ENCODE assay signal across 14 cellular contexts in genomic region chr19:46623915-46624502, GRCh38. TPM values are rescaled to one million over a fixed set of nuclear protein-coding genes. Genes with fewer than 3 reads are reported as not detected.
DNase-seq lines count a peak whose midpoint lies in the region; ATAC-seq, FAIRE-seq and TF ChIP-seq lines count a peak whose summit lies in the region.
"Had no signal": no experiment of that assay in that cellular context is flagged by ENCODE, and none has a peak within 500 bp of the region (broad histone marks: within the 10 kb centered on the region; RNA-seq: fewer than 3 reads in every experiment).

No MANE protein-coding gene starts in this region.

- H3K4me3 ChIP-seq in ACC112 (ENCODE audit: low read depth, low read length), result peak overlapping the region; percentile 67
- H3K4me3 ChIP-seq in GM06990 (replicated peaks; ENCODE audit: low read depth, low read length), result peak overlapping the region; percentile 57
- H3K4me3 ChIP-seq in K562, result no peak overlapping the region
- no peak overlapping the region for H3K4me3 ChIP-seq in SJCRH30
- H3K4me3 ChIP-seq: GM23338 had no signal

- H3K79me2 ChIP-seq in ACC112 (ENCODE audit: control insufficient read depth, insufficient read depth, low read length, unreplicated experiment), result peaks cover 9% of the 10 kb centered on the region
- no peaks in the 10 kb centered on the region for H3K79me2 ChIP-seq in K562 (ENCODE audit: control insufficient read depth, insufficient read depth, low read length)

- peak overlapping the region in 1 of 2 experiments; percentile 11; a peak in 1 of 4 replicates for H3K9ac ChIP-seq in K562 (ENCODE audit: insufficient read depth in 1 of 2, low read depth in 2 of 2, low read length in 2 of 2)

- no peaks in the 10 kb centered on the region for H3K36me3 ChIP-seq in ACC112 (ENCODE audit: insufficient read depth, low read length)
- H3K36me3 ChIP-seq in GM06990 (ENCODE audit: control insufficient read depth, insufficient read depth, low read length), result peaks cover 3% of the 10 kb centered on the region; the same call in 1 of the 2 replicates
- H3K36me3 ChIP-seq in K562 (ENCODE audit: control insufficient read depth, insufficient read depth, low read length), result no peaks in the 10 kb centered on the region
- no peaks in the 10 kb centered on the region for H3K36me3 ChIP-seq in SJCRH30

- no peak for DNase-seq in GM06990 (ENCODE audit: extremely low read depth, insufficient read length)
- no peak for DNase-seq in K562 (ENCODE audit: extremely low read depth in 1 of 4, low spot score in 3 of 4)
- DNase-seq in nephron progenitor cell, result no peak
- no peak for DNase-seq in activated gamma-delta T cell (lab: John Stamatoyannopoulos, UW)
- DNase-seq in SJCRH30, result no peak
- DNase-seq: DMS153; hypothalamus; stimulated activated CD4-positive, alpha-beta T cell treated with anti-CD3 and anti-CD28 coated beads, Interleukin-12 subunit alpha, Interleukin-12 subunit beta, amount 100 ng/mL, for 4 hours had no signal

- POLR2A ChIA-PET in K562 (lab: Yijun Ruan, JAX), result interaction anchor here (0.9 kb wide), 1 partner anchor 10 kb away, joined by 3 read pairs; no protein-coding TSS in a partner anchor

- H3K27ac Mint-ChIP-seq in nephron progenitor cell, result peak overlapping the region; percentile 78
- H3K27ac Mint-ChIP-seq: GM23338 had no signal

- no TSS peak for BruUV-seq in K562 (replicated peaks; lab: Mats Ljungman, UMichigan)

- intact Hi-C loops in K562 (cut with micrococcal nuclease), result no loop called here

- H3K9me3 Mint-ChIP-seq in nephron progenitor cell, result no peaks in the 10 kb centered on the region
- H3K9me3 Mint-ChIP-seq: GM23338 had no signal

- no peak for TF ChIP-seq RAD21 in K562 (CRISPR knock-in tag; conservative IDR thresholded peaks at IDR 0.05 in 1 of 2, IDR thresholded peaks at IDR 0.05 in 1 of 2)

- H3K27me3 Mint-ChIP-seq in nephron progenitor cell (ENCODE audit: low read depth, poor library complexity), result peaks cover 12% of the 10 kb centered on the region

- H3K4me1 ChIP-seq in ACC112 (ENCODE audit: control insufficient read depth, insufficient read depth, low read length, unreplicated experiment) (peaks cover 28% of the 10 kb centered on the region), K562 (replicated peaks in 1 of 2; ENCODE audit: control insufficient read depth in 2 of 2, insufficient read depth in 2 of 2, low read length in 2 of 2) (peaks cover 45 to 66% of the 10 kb centered on the region in 2 experiments), SJCRH30 (peaks cover 14% of the 10 kb centered on the region; the same call in 1 of the 2 replicates)

- H3K9me1 ChIP-seq in K562 (ENCODE audit: control insufficient read depth, insufficient read depth, low read length), result no peaks in the 10 kb centered on the region

- FAIRE-seq in K562 (lab: Jason Lieb, UNC), result no peak

- H3K36me3 Mint-ChIP-seq in nephron progenitor cell (ENCODE audit: low read depth), result no peaks in the 10 kb centered on the region

- ATAC-seq in K562 (no peak), GM19324 (IDR thresholded peaks at IDR 0.05; ENCODE audit: low FRiP score, unreplicated experiment) (no peak), HG03280 (IDR thresholded peaks at IDR 0.05; ENCODE audit: unreplicated experiment) (no peak)

- no peaks in the 10 kb centered on the region for H4K20me1 ChIP-seq in K562 (replicated peaks; ENCODE audit: control insufficient read depth, insufficient read depth, low read length)

- in situ Hi-C loops in K562 (cut with MboI), result no loop called here

- peak overlapping the region; percentile 57; the same call in 1 of the 2 replicates for H3K4me2 ChIP-seq in K562 (ENCODE audit: insufficient read depth, low read length)
- H3K4me2 ChIP-seq: GM23338 had no signal

- no peaks in the 10 kb centered on the region for H3K9me3 ChIP-seq in K562 (replicated peaks; ENCODE audit: control insufficient read depth, insufficient read depth, low read depth, low read length)
- no peaks in the 10 kb centered on the region for H3K9me3 ChIP-seq in SJCRH30 (replicated peaks)

- peaks cover 46% of the 10 kb centered on the region for H3K4me1 Mint-ChIP-seq in nephron progenitor cell

- no peak for TF ChIP-seq POLR2A in K562 (conservative IDR thresholded peaks at IDR 0.05)

- no peak for TF ChIP-seq CTCF in GM06990 (IDR thresholded peaks at IDR 0.05; ENCODE audit: insufficient read depth, low read length, poor library complexity, severe bottlenecking)
- TF ChIP-seq CTCF in K562 (IDR thresholded peaks at IDR 0.05 in 2 of 3, conservative IDR thresholded peaks at IDR 0.05 in 1 of 3; ENCODE audit: insufficient read depth in 2 of 3, low read depth in 1 of 3, low read length in 3 of 3), result no peak
- no peak for TF ChIP-seq CTCF in nephron progenitor cell (IDR thresholded peaks at IDR 0.05)

- no peaks in the 10 kb centered on the region for H3K27me3 ChIP-seq in ACC112 (ENCODE audit: insufficient read depth, low read length)
- no peaks in the 10 kb centered on the region for H3K27me3 ChIP-seq in GM06990 (replicated peaks; ENCODE audit: control insufficient read depth, insufficient read depth, low read length)
- no peaks in the 10 kb centered on the region for H3K27me3 ChIP-seq in K562 (ENCODE audit: control insufficient read depth in 2 of 2, insufficient read depth in 2 of 2, low read length in 2 of 2)
- H3K27me3 ChIP-seq in SJCRH30, result peaks cover 8% of the 10 kb centered on the region; the same call in 1 of the 2 replicates

- CTCF ChIA-PET in K562 (lab: Yijun Ruan, JAX; ENCODE audit: low intra/inter-chr PET ratio), result no interaction called here

- H2AFZ ChIP-seq in ACC112 (ENCODE audit: low read length, unreplicated experiment), result no peak overlapping the region
- H2AFZ ChIP-seq in K562 (ENCODE audit: low read depth, low read length), result peak overlapping the region; percentile 60; the same call in 1 of the 2 replicates
- H2AFZ ChIP-seq: GM23338 had no signal

- H3K4me3 Mint-ChIP-seq in nephron progenitor cell, result no peak overlapping the region
- H3K4me3 Mint-ChIP-seq: GM23338 had no signal

- TF ChIP-seq EP300 in K562 (IDR thresholded peaks at IDR 0.05; ENCODE audit: low read length), result no peak

- H3K27ac ChIP-seq in ACC112 (ENCODE audit: low read depth, low read length), result peak overlapping the region; percentile 88; the same call in 1 of the 2 replicates
- H3K27ac ChIP-seq in K562 (ENCODE audit: extremely low read depth, low read depth, low read length), result no peak overlapping the region
- no peak overlapping the region for H3K27ac ChIP-seq in SJCRH30

- WGBS in K562 (ENCODE audit: insufficient coverage, low coverage, missing lambda C conversion rate), result 86% methylated on average over 15 of the region's 35 CpGs

RNA-seq across cellular contexts. Expression of gene PTGIR, which starts 0.9 kb away (rescaled TPM):
- total RNA-seq in K562 (2011; cell fraction: chromatin; rRNA removed; ENCODE audit: low replicate concordance), result 3.0 and 9.9 TPM in 2 replicates
- 4.3 and 7.3 TPM in 2 replicates for total RNA-seq in K562 (2011; cell fraction: nucleolus; rRNA removed)
- 3.1 and 3.6 TPM in 2 replicates for total RNA-seq in K562 (2011; cell fraction: nucleoplasm; rRNA removed)
- total RNA-seq in K562 (2014; rRNA removed), result 0.61 and 1.5 TPM in 2 replicates
- total RNA-seq in K562 (2014; rRNA removed; fragmentation: Illumina TruSeq; extraction: Trizol), result 0.18 and 0.45 TPM in 2 replicates
- 0.30 and 0.36 TPM in 2 replicates for total RNA-seq in K562 (2015; rRNA removed; fragmentation: Illumina TruSeq; extraction: Trizol)
- 1.4 and 1.9 TPM in 2 replicates for total RNA-seq in K562 (2021)
- polyA plus RNA-seq in K562 (2011; rRNA removed), result 1.7 and 2.0 TPM in 2 replicates
- polyA plus RNA-seq in K562 (2011; cell fraction: cytosol; rRNA removed), result 1.6 and 7.6 TPM in 2 replicates
- polyA plus RNA-seq in K562 (2011; cell fraction: nucleus; rRNA removed), result 3.7 and 12.1 TPM in 2 replicates
- 0.46 and 0.89 TPM in 2 replicates for polyA plus RNA-seq in K562 (2012)
- 0.58 and 0.65 TPM in 2 replicates for polyA plus RNA-seq in K562 (2014; fragmentation: Illumina TruSeq; extraction: Trizol)
- polyA plus RNA-seq in K562 (2014; fragmentation: Nextera tagmentation; extraction: Ambion mirVana), result under 1 TPM in 1 of 2 experiments, not detected in 1; 0.11 TPM
- polyA plus RNA-seq in K562 (2014; rRNA removed), result 1.7 and 3.4 TPM in 2 replicates
- 0.24 and 0.35 TPM in 2 replicates for polyA minus RNA-seq in K562 (2011; rRNA and poly(A)+ RNA removed)
- polyA minus RNA-seq in K562 (2011; cell fraction: cytosol; rRNA and poly(A)+ RNA removed), result 0.38 TPM in 1 of 2 replicates, not detected in the other
- 1.1 and 1.2 TPM in 2 replicates for polyA minus RNA-seq in K562 (2011; cell fraction: nucleus; rRNA and poly(A)+ RNA removed)
- total RNA-seq in SJCRH30 (2014; rRNA removed; shearing (Covaris generic)), result not detected in 2 replicates
- total RNA-seq: dermis microvascular lymphatic vessel endothelial cell, GM23338, LHCN-M2 had no signal
- polyA plus RNA-seq: GM23338 had no signal

RNA-seq across cellular contexts. Expression of gene GNG8, which starts 12.0 kb away (rescaled TPM):
- not detected in 2 replicates for total RNA-seq in K562 (2011; cell fraction: chromatin; rRNA removed; ENCODE audit: low replicate concordance)
- total RNA-seq in K562 (2011; cell fraction: nucleolus; rRNA removed), result not detected in 2 replicates
- total RNA-seq in K562 (2011; cell fraction: nucleoplasm; rRNA removed), result not detected in 2 replicates
- total RNA-seq in K562 (2014; rRNA removed) (not detected in 2 replicates), K562 (2014; rRNA removed; fragmentation: Illumina TruSeq; extraction: Trizol) (not detected in 2 replicates), K562 (2015; rRNA removed; fragmentation: Illumina TruSeq; extraction: Trizol) (not detected in 2 replicates), K562 (2021) (not detected in 2 replicates)
- polyA plus RNA-seq in K562 (2011; rRNA removed) (not detected in 2 replicates), K562 (2014; fragmentation: Illumina TruSeq; extraction: Trizol) (not detected in 2 replicates), K562 (2014; fragmentation: Nextera tagmentation; extraction: Ambion mirVana) (1 to 10 TPM in 1 of 2 experiments, not detected in 1; 1.3 TPM), K562 (2014; rRNA removed) (not detected in 2 replicates)
- polyA plus RNA-seq in K562 (2011; cell fraction: cytosol; rRNA removed), result not detected in 2 replicates
- polyA plus RNA-seq in K562 (2011; cell fraction: nucleus; rRNA removed), result not detected in 2 replicates
- polyA plus RNA-seq in K562 (2012), result not detected in 2 replicates
- polyA minus RNA-seq in K562 (2011; rRNA and poly(A)+ RNA removed), result not detected in 2 replicates
- polyA minus RNA-seq in K562 (2011; cell fraction: cytosol; rRNA and poly(A)+ RNA removed), result not detected in 2 replicates
- not detected in 2 replicates for polyA minus RNA-seq in K562 (2011; cell fraction: nucleus; rRNA and poly(A)+ RNA removed)
- total RNA-seq in SJCRH30 (2014; rRNA removed; shearing (Covaris generic)), result not detected in 2 replicates
- total RNA-seq: dermis microvascular lymphatic vessel endothelial cell, GM23338, LHCN-M2 had no signal

RNA-seq across cellular contexts. Expression of gene CALM3, which starts 22.9 kb away (rescaled TPM):
- 68.2 and 118 TPM in 2 replicates for total RNA-seq in K562 (2011; cell fraction: chromatin; rRNA removed; ENCODE audit: low replicate concordance)
- total RNA-seq in K562 (2011; cell fraction: nucleolus; rRNA removed), result 47.8 and 53.5 TPM in 2 replicates
- 91.9 and 153 TPM in 2 replicates for total RNA-seq in K562 (2011; cell fraction: nucleoplasm; rRNA removed)
- total RNA-seq in K562 (2014; rRNA removed) (149 and 180 TPM in 2 replicates), K562 (2014; rRNA removed; fragmentation: Illumina TruSeq; extraction: Trizol) (126 and 150 TPM in 2 replicates), K562 (2015; rRNA removed; fragmentation: Illumina TruSeq; extraction: Trizol) (154 and 156 TPM in 2 replicates), K562 (2021) (277 TPM in 2 replicates)
- polyA plus RNA-seq in K562 (2011; rRNA removed) (255 and 327 TPM in 2 replicates), K562 (2014; fragmentation: Illumina TruSeq; extraction: Trizol) (307 and 350 TPM in 2 replicates), K562 (2014; fragmentation: Nextera tagmentation; extraction: Ambion mirVana) (10 to 100 TPM; 34.6 to 40.2 TPM), K562 (2014; rRNA removed) (266 and 273 TPM in 2 replicates)
- polyA plus RNA-seq in K562 (2011; cell fraction: cytosol; rRNA removed), result 230 and 235 TPM in 2 replicates
- polyA plus RNA-seq in K562 (2011; cell fraction: nucleus; rRNA removed), result 152 and 155 TPM in 2 replicates
- polyA plus RNA-seq in K562 (2012), result 203 and 388 TPM in 2 replicates
- 333 and 438 TPM in 2 replicates for polyA minus RNA-seq in K562 (2011; rRNA and poly(A)+ RNA removed)
- polyA minus RNA-seq in K562 (2011; cell fraction: cytosol; rRNA and poly(A)+ RNA removed), result 82.3 and 91.6 TPM in 2 replicates
- polyA minus RNA-seq in K562 (2011; cell fraction: nucleus; rRNA and poly(A)+ RNA removed), result 20.3 and 36.9 TPM in 2 replicates
- total RNA-seq in SJCRH30 (2014; rRNA removed; shearing (Covaris generic)), result 239 and 247 TPM in 2 replicates

RNA-seq across cellular contexts. Expression of gene DACT3, which starts 37.0 kb away (rescaled TPM):
- total RNA-seq in K562 (2011; cell fraction: chromatin; rRNA removed; ENCODE audit: low replicate concordance), result 6.5 and 10.4 TPM in 2 replicates
- 5.1 and 6.8 TPM in 2 replicates for total RNA-seq in K562 (2011; cell fraction: nucleolus; rRNA removed)
- 6.0 and 8.6 TPM in 2 replicates for total RNA-seq in K562 (2011; cell fraction: nucleoplasm; rRNA removed)
- 4.7 and 6.5 TPM in 2 replicates for total RNA-seq in K562 (2014; rRNA removed)
- 2.8 TPM in 2 replicates for total RNA-seq in K562 (2014; rRNA removed; fragmentation: Illumina TruSeq; extraction: Trizol)
- total RNA-seq in K562 (2015; rRNA removed; fragmentation: Illumina TruSeq; extraction: Trizol), result 2.3 and 2.5 TPM in 2 replicates
- 5.9 and 6.5 TPM in 2 replicates for total RNA-seq in K562 (2021)
- 3.3 and 3.5 TPM in 2 replicates for polyA plus RNA-seq in K562 (2011; rRNA removed)
- polyA plus RNA-seq in K562 (2011; cell fraction: cytosol; rRNA removed), result 3.0 and 6.0 TPM in 2 replicates
- 3.7 and 5.0 TPM in 2 replicates for polyA plus RNA-seq in K562 (2011; cell fraction: nucleus; rRNA removed)
- polyA plus RNA-seq in K562 (2012), result 1.3 and 2.1 TPM in 2 replicates
- 4.1 and 4.2 TPM in 2 replicates for polyA plus RNA-seq in K562 (2014; fragmentation: Illumina TruSeq; extraction: Trizol)
- under 1 TPM; 0.67 to 0.83 TPM for polyA plus RNA-seq in K562 (2014; fragmentation: Nextera tagmentation; extraction: Ambion mirVana)
- 3.3 and 5.1 TPM in 2 replicates for polyA plus RNA-seq in K562 (2014; rRNA removed)
- 1.9 and 3.0 TPM in 2 replicates for polyA minus RNA-seq in K562 (2011; rRNA and poly(A)+ RNA removed)
- polyA minus RNA-seq in K562 (2011; cell fraction: cytosol; rRNA and poly(A)+ RNA removed), result 2.0 and 2.5 TPM in 2 replicates
- polyA minus RNA-seq in K562 (2011; cell fraction: nucleus; rRNA and poly(A)+ RNA removed), result 0.67 and 1.1 TPM in 2 replicates
- total RNA-seq in SJCRH30 (2014; rRNA removed; shearing (Covaris generic)), result 2.6 and 2.7 TPM in 2 replicates

Comparison
In these comparisons a context has a peak if more than half of its experiments do, and no peak if none do; other contexts are left out.
1. H3K4me3 ChIP-seq: peak in ACC112 (single experiment) and GM06990 (single experiment); none in K562 (single experiment) and SJCRH30 (single experiment).